19 cellular contexts compared by ENCODE assay signal in genomic region chr2:5374736-5375135, GRCh38.
DNase-seq lines count a peak whose midpoint lies in the region; FAIRE-seq and TF ChIP-seq lines count a peak whose summit lies in the region.
"Had no signal": no experiment of that assay in that cellular context is flagged by ENCODE, and none has a peak within 500 bp of the region (broad histone marks: within the 10 kb centered on the region; RNA-seq: fewer than 3 reads in every experiment).

No MANE protein-coding gene starts in this region.

- H3K9me3 Mint-ChIP-seq in neural progenitor cell (peaks cover under 1% of the 10 kb centered on the region), type B pancreatic cell (peaks cover 2% of the 10 kb centered on the region), nephron progenitor cell (no peaks in the 10 kb centered on the region)

- peaks cover 3% of the 10 kb centered on the region for H3K27me3 Mint-ChIP-seq in neural progenitor cell (ENCODE audit: insufficient read depth, low read depth)
- H3K27me3 Mint-ChIP-seq in type B pancreatic cell = no peaks in the 10 kb centered on the region
- H3K27me3 Mint-ChIP-seq in nephron progenitor cell (ENCODE audit: low read depth, poor library complexity) = peaks cover 4% of the 10 kb centered on the region

- H3K9ac ChIP-seq in Karpas-422 (ENCODE audit: low read length) (no peak overlapping the region), neural progenitor cell (no peak overlapping the region)

- no peaks in the 10 kb centered on the region for H3K36me3 Mint-ChIP-seq in neural progenitor cell
- H3K36me3 Mint-ChIP-seq in type B pancreatic cell = no peaks in the 10 kb centered on the region
- no peaks in the 10 kb centered on the region for H3K36me3 Mint-ChIP-seq in nephron progenitor cell (ENCODE audit: low read depth)

- FAIRE-seq in urothelium cell line (lab: Jason Lieb, UNC) = no peak
- FAIRE-seq: A204.1, D721Med, G401.6, GM12891, GM19239, HTR-8/SVneo had no signal

- H3K79me2 ChIP-seq in Karpas-422 (ENCODE audit: low read length) (no peaks in the 10 kb centered on the region), neural progenitor cell (ENCODE audit: low read depth) (no peaks in the 10 kb centered on the region)

- H4K20me1 ChIP-seq in Karpas-422 (ENCODE audit: insufficient read depth, low read depth, low read length) = no peaks in the 10 kb centered on the region
- H4K20me1 ChIP-seq in neural progenitor cell (ENCODE audit: low read depth) = no peaks in the 10 kb centered on the region

- TF ChIP-seq CTCF in neural progenitor cell (IDR thresholded peaks at IDR 0.05) = no peak
- TF ChIP-seq CTCF in type B pancreatic cell (conservative IDR thresholded peaks at IDR 0.05) = no peak
- no peak for TF ChIP-seq CTCF in nephron progenitor cell (IDR thresholded peaks at IDR 0.05)

- H3F3A ChIP-seq in neural progenitor cell (ENCODE audit: low read depth) = peaks cover 22% of the 10 kb centered on the region

- H3K4me1 ChIP-seq in Karpas-422 (ENCODE audit: low read length) = no peaks in the 10 kb centered on the region
- H3K4me1 ChIP-seq in neural progenitor cell = peaks cover 38% of the 10 kb centered on the region
- H3K4me1 ChIP-seq: Caco-2, HAP-1 had no signal

- no peak overlapping the region for H3K4me2 ChIP-seq in Karpas-422 (ENCODE audit: low read depth, low read length, poor library complexity, severe bottlenecking)
- H3K4me2 ChIP-seq in neural progenitor cell = peak overlapping the region; percentile 23

- H3K4me3 ChIP-seq in Karpas-422 (ENCODE audit: low read length) = no peak overlapping the region
- H3K4me3 ChIP-seq in neural progenitor cell = no peak overlapping the region
- H3K4me3 ChIP-seq: HAP-1 had no signal

- H3K27ac ChIP-seq in Karpas-422 (ENCODE audit: low read length) (no peak overlapping the region), neural progenitor cell (no peak overlapping the region)
- H3K27ac ChIP-seq: C4-2B, HL-60 had no signal

- H2AFZ ChIP-seq in Karpas-422 (ENCODE audit: low read length) = no peak overlapping the region
- H2AFZ ChIP-seq in neural progenitor cell (replicated peaks) = peak overlapping the region; percentile 66

- no peaks in the 10 kb centered on the region for H3K27me3 ChIP-seq in Karpas-422 (ENCODE audit: low read length)
- no peaks in the 10 kb centered on the region for H3K27me3 ChIP-seq in neural progenitor cell

- H3K4me3 Mint-ChIP-seq in neural progenitor cell (peak overlapping the region; percentile 3), type B pancreatic cell (peak overlapping the region; percentile 50), nephron progenitor cell (no peak overlapping the region)
- H3K4me3 Mint-ChIP-seq: CD4-positive, alpha-beta T cell had no signal

- H3K27ac Mint-ChIP-seq in neural progenitor cell (peak overlapping the region; percentile 27), type B pancreatic cell (no peak overlapping the region), nephron progenitor cell (no peak overlapping the region)
- H3K27ac Mint-ChIP-seq: CD4-positive, alpha-beta T cell had no signal

- peaks cover 46% of the 10 kb centered on the region for H3K4me1 Mint-ChIP-seq in neural progenitor cell
- H3K4me1 Mint-ChIP-seq in type B pancreatic cell (ENCODE audit: unreplicated experiment) = peaks cover 26% of the 10 kb centered on the region
- peaks cover 46% of the 10 kb centered on the region for H3K4me1 Mint-ChIP-seq in nephron progenitor cell

- H3K36me3 ChIP-seq in Karpas-422 (ENCODE audit: insufficient read depth, low read length) = no peaks in the 10 kb centered on the region
- no peaks in the 10 kb centered on the region for H3K36me3 ChIP-seq in neural progenitor cell
- H3K36me3 ChIP-seq: HAP-1 had no signal

- H3K9me2 ChIP-seq in Karpas-422 (replicated peaks; ENCODE audit: insufficient read depth, low read length) = no peaks in the 10 kb centered on the region

- H3K9me3 ChIP-seq in Karpas-422 (ENCODE audit: low read length) (no peaks in the 10 kb centered on the region), neural progenitor cell (ENCODE audit: low read depth) (no peaks in the 10 kb centered on the region)
- H3K9me3 ChIP-seq: Caco-2, HAP-1 had no signal

- DNase-seq in Karpas-422 (peak; percentile 14), left kidney (ENCODE audit: low read depth, low spot score) (peak; percentile 37), neural progenitor cell (ENCODE audit: low spot score) (peak; percentile 24), type B pancreatic cell (ENCODE audit: extremely low spot score, unreplicated experiment) (no peak), T-helper 9 cell (no peak), urothelium cell line (ENCODE audit: low spot score) (no peak), nephron progenitor cell (no peak)
- DNase-seq: ACHN; Caco-2; CD4-positive, alpha-beta T cell had no signal

Comparison
In these comparisons a context has a peak if more than half of its experiments do, and no peak if none do; other contexts are left out.
1. DNase-seq: peak in Karpas-422 (single experiment), left kidney (single experiment) and neural progenitor cell (single experiment); none in type B pancreatic cell (single experiment), T-helper 9 cell (single experiment), urothelium cell line (single experiment) and nephron progenitor cell (single experiment).